Comparison of ENCODE assay signal across 28 cellular contexts in genomic region chr5:139997276-139997675, GRCh38.
"Had no signal": no experiment of that assay in that cellular context is flagged by ENCODE, and none has a peak within 500 bp of the region (broad histone marks: within the 10 kb centered on the region; RNA-seq: fewer than 3 reads in every experiment).

No MANE protein-coding gene starts in this region.

- FAIRE-seq: colon, endometrium, endothelial cell of umbilical vein, frontal cortex had no signal

- H3K27ac ChIP-seq: colonic mucosa, coronary artery, dorsolateral prefrontal cortex, epithelial cell of prostate, esophagus muscularis mucosa, esophagus squamous epithelium, foreskin keratinocyte, gastrocnemius medialis, gastroesophageal sphincter, heart left ventricle, heart right ventricle had no signal

- DNase-seq: colonic mucosa; cortex of kidney; dermis blood vessel endothelial cell; dorsolateral prefrontal cortex; effector CD4-positive, alpha-beta T cell; effector CD8-positive, alpha-beta T cell; effector memory CD4-positive, alpha-beta T cell; effector memory CD8-positive, alpha-beta T cell; endodermal cell; erythroblast; esophagus squamous epithelium; foreskin fibroblast; foreskin keratinocyte; foreskin melanocyte; gastrocnemius medialis; glutamatergic neuron; head of caudate nucleus; heart left ventricle; heart right ventricle had no signal

- ATAC-seq: effector memory CD8-positive, alpha-beta T cell; esophagus mucosa; foreskin keratinocyte; gastrocnemius medialis; gastroesophageal sphincter; heart left ventricle; heart right ventricle had no signal

- H3K9me3 ChIP-seq: colonic mucosa, esophagus muscularis mucosa, esophagus squamous epithelium, gastrocnemius medialis, gastroesophageal sphincter, heart left ventricle, heart right ventricle had no signal

- H3K4me1 ChIP-seq: colonic mucosa, esophagus squamous epithelium, foreskin keratinocyte, gastroesophageal sphincter had no signal

- H3K4me3 ChIP-seq: colonic mucosa, coronary artery, dorsolateral prefrontal cortex, esophagus muscularis mucosa, esophagus squamous epithelium, gastrocnemius medialis, gastroesophageal sphincter, heart left ventricle, heart right ventricle had no signal

- H3K27me3 ChIP-seq: colonic mucosa, dorsolateral prefrontal cortex, esophagus muscularis mucosa, gastrocnemius medialis, gastroesophageal sphincter had no signal

- H3K36me3 ChIP-seq: colonic mucosa, esophagus muscularis mucosa, esophagus squamous epithelium, gastrocnemius medialis, gastroesophageal sphincter, heart left ventricle, heart right ventricle had no signal
